19 cellular contexts compared by ENCODE assay signal in the genomic region with DNA sequence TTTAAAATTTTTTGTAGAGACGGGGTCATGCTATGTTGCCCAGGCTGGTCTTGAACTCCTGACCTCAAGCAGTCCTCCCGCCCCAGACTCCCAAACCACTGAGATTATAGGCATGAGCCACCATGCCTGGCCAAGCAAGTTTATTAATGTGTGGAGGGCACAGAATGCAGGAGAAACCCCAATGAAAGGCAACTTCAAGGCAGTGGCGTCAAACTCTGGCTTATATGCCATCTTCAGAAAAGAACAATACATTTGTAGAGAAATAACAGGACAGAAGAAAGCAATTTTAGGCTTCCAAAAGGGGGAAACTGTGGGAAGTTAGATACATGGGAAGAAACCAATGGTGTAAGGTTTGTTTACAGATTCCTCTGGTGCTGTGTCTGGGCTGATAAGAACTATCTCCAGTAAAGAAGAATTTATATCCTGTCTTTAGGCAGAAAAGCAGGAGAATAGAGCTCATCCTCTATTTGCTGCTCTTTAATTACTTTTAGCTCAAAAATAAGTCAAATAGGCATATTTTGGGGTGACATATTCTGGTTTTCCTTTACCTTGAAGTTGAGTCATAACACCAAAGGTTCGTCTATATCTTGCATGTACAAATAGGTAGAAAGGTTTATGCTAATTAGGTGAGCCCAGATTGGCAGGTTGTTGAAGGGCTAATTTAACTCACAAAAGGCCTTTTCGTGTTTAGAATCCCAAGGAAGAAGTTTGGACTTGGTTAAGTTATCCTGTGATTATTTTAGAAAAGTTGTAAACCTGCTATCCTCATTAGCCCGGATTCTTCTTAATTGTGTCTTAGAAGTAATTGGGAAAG.
"Had no signal": no experiment of that assay in that cellular context is flagged by ENCODE, and none has a peak within 500 bp of the region (broad histone marks: within the 10 kb centered on the region; RNA-seq: fewer than 3 reads in every experiment).

No MANE protein-coding gene starts in this region.

- H3K36me3 ChIP-seq: gastroesophageal sphincter, neutrophil, right atrium auricular region, sigmoid colon, suprapubic skin, thyroid gland had no signal

- H3K27me3 Mint-ChIP-seq: type B pancreatic cell had no signal

- DNase-seq: effector CD4-positive, alpha-beta T cell; glutamatergic neuron; kidney; left colon; mucosa of descending colon; naive thymus-derived CD8-positive, alpha-beta T cell; sigmoid colon; stimulated activated CD4-positive, alpha-beta T cell treated with anti-CD3 and anti-CD28 coated beads, Interleukin-12 subunit alpha, Interleukin-12 subunit beta, amount 100 ng/mL, for 4 hours; stimulated activated naive CD8-positive, alpha-beta T cell treated with anti-CD3 and anti-CD28 coated beads, Interleukin-15, Interleukin-2, amounts not matched to agents 100 U/mL and 50 U/mL, for 24 hours; thyroid gland had no signal

- H3K27me3 ChIP-seq: gastroesophageal sphincter, right atrium auricular region, sigmoid colon, suprapubic skin, thyroid gland had no signal

- H3K4me1 ChIP-seq: gastroesophageal sphincter had no signal

- H3K4me3 Mint-ChIP-seq: naive thymus-derived CD8-positive, alpha-beta T cell; type B pancreatic cell had no signal

- ATAC-seq: esophagus mucosa; gastroesophageal sphincter; left colon; mucosa of descending colon; naive thymus-derived CD8-positive, alpha-beta T cell; stimulated activated naive CD8-positive, alpha-beta T cell treated with anti-CD3 and anti-CD28 coated beads, Interleukin-15, Interleukin-2, amounts not matched to agents 100 U/mL and 50 U/mL, for 24 hours had no signal

- H3K27ac Mint-ChIP-seq: naive thymus-derived CD8-positive, alpha-beta T cell; type B pancreatic cell had no signal

- H3K9me3 ChIP-seq: gastroesophageal sphincter, mucosa of descending colon, neutrophil, right atrium auricular region, sigmoid colon, suprapubic skin, thyroid gland had no signal

- H3K4me3 ChIP-seq: coronary artery, gastroesophageal sphincter, mucosa of descending colon, right atrium auricular region, sigmoid colon, skin epidermis, suprapubic skin, thyroid gland had no signal

- H3K36me3 Mint-ChIP-seq: naive thymus-derived CD8-positive, alpha-beta T cell; type B pancreatic cell had no signal

- FAIRE-seq: kidney, urothelium cell line had no signal

- H3K9me3 Mint-ChIP-seq: naive thymus-derived CD8-positive, alpha-beta T cell; type B pancreatic cell had no signal

- H3K27ac ChIP-seq: coronary artery, gastroesophageal sphincter, neutrophil, right atrium auricular region, sigmoid colon, skin epidermis, suprapubic skin, thyroid gland had no signal
